8 cellular contexts compared by ENCODE assay signal in genomic region chr14:35155962-35156361, GRCh38. TPM values are rescaled to one million over a fixed set of nuclear protein-coding genes. Genes with fewer than 3 reads are reported as not detected.
A peak's percentile ranks its signal among the peaks of the same experiment; 100 is the strongest.
DNase-seq lines count a peak whose midpoint lies in the region; ATAC-seq and TF ChIP-seq lines count a peak whose summit lies in the region.

No MANE protein-coding gene starts in this region.

- in situ Hi-C loops in astrocyte of the spinal cord (cut with HindIII; ENCODE audit: low sequenced_read_pairs) = no loop called here

- TF ChIP-seq CTCF in astrocyte of the spinal cord (IDR thresholded peaks at IDR 0.05; ENCODE audit: low read depth, low read length) = no peak
- TF ChIP-seq CTCF in mucosa of descending colon (IDR thresholded peaks at IDR 0.05) = no peak

- DNase-seq in GF-D8 (lab: John Stamatoyannopoulos, UW) = peak; percentile 60
- DNase-seq in HuH-7 (ENCODE audit: low spot score) = peak; percentile 20
- peak; percentile 50 for DNase-seq in astrocyte of the spinal cord (ENCODE audit: low read depth, low spot score)
- no peak for DNase-seq in mucosa of descending colon
- DNase-seq in NCI-H1092 (lab: John Stamatoyannopoulos, UW) = no peak
- no peak for DNase-seq in NCI-H2029 (lab: John Stamatoyannopoulos, UW)
- no peak for DNase-seq in NCI-H2227 (lab: John Stamatoyannopoulos, UW; ENCODE audit: unreplicated experiment)

- no peaks in the 10 kb centered on the region for H3K9me3 ChIP-seq in mucosa of descending colon

- intact Hi-C loops in mucosa of descending colon (cut with DNase I, micrococcal nuclease) = no loop called here

- no peaks in the 10 kb centered on the region for H3K4me1 ChIP-seq in mucosa of descending colon (ENCODE audit: low read depth)

- H3K4me3 ChIP-seq in astrocyte of the spinal cord (ENCODE audit: low read depth, low read length) (no peak overlapping the region), mucosa of descending colon (no peak overlapping the region)

- ATAC-seq in mucosa of descending colon = peak; percentile 24
- ATAC-seq in HG03280 (IDR thresholded peaks at IDR 0.05; ENCODE audit: unreplicated experiment) = no peak

- no peaks in the 10 kb centered on the region for H3K36me3 ChIP-seq in mucosa of descending colon (ENCODE audit: low read depth)

RNA-seq across cellular contexts. Expression of gene PRORP, which starts 33.6 kb away (rescaled TPM):
- 10 to 100 TPM; 18.6 to 30.7 (median 27.5) TPM for total RNA-seq in mucosa of descending colon

RNA-seq across cellular contexts. Expression of gene PPP2R3C, which starts 34.2 kb away (rescaled TPM):
- 10 to 100 TPM; 21.5 to 35.5 (median 23.0) TPM for total RNA-seq in mucosa of descending colon

Comparison
In these comparisons a context has a peak if more than half of its experiments do, and no peak if none do; other contexts are left out.
1. DNase-seq: peak in GF-D8 (single experiment), HuH-7 (single experiment) and astrocyte of the spinal cord (single experiment); none in mucosa of descending colon (0 of 3), NCI-H1092 (single experiment), NCI-H2029 (single experiment) and NCI-H2227 (single experiment).